8 cellular contexts compared by ENCODE assay signal in the genomic region with DNA sequence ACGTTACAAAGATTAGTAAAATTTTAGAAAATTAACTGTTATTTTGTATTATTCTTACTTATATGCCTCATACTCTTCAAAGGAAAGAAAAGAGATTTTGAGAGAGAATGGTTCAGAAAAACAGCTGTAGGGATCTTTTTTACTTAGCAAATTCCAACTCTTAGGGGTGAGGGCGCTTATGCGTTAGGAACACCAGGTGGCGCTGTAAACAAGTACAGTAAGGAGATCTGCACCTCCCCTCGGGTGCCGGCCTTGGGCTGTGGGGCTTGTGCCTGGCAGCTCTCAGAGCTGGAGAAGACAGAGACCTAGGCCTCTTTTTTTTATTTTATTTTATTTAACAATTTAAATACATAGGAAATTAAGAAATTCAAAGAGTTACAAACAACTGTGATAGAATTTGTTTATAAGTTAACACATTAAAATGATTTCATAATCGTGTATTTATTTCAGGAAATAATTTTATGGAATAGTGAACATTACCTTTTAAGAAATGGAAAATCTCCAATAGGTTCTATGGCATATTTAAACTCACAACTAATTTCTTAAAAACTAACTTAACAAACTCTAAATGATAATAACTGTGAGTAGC. TPM values are rescaled to one million over a fixed set of nuclear protein-coding genes. Genes with fewer than 3 reads are reported as not detected.
DNase-seq lines count a peak whose midpoint lies in the region; ATAC-seq, FAIRE-seq and TF ChIP-seq lines count a peak whose summit lies in the region.

No MANE protein-coding gene starts in this region.

- H3K27me3 Mint-ChIP-seq in activated T-cell treated with anti-CD3 and anti-CD28 coated beads, Interleukin-2, amount 50 U/mL, for 4 hours (ENCODE audit: low read depth): peaks cover 21% of the 10 kb centered on the region

- no peak overlapping the region for H3K4me3 Mint-ChIP-seq in activated T-cell treated with anti-CD3 and anti-CD28 coated beads, Interleukin-2, amount 50 U/mL, for 4 hours

- WGBS in testis, 2 donors: 11 to 13% methylated on average over 7 of the region's 7 CpGs

- H3K27me3 ChIP-seq in neutrophil (peaks cover 27% of the 10 kb centered on the region), testis (no peaks in the 10 kb centered on the region)

- DNase-seq in Daoy (ENCODE audit: low read depth) (peak; percentile 90), KG1 (lab: John Stamatoyannopoulos, UW) (peak; percentile 46), RCC 7860 (ENCODE audit: low spot score) (peak; percentile 67), fibroblast of peridontal ligament (ENCODE audit: extremely low read depth) (peak; percentile 92), testis (peak; percentile 93)
- peak; percentile 65 for DNase-seq in activated T-cell treated with anti-CD3 and anti-CD28 coated beads, Interleukin-2, amount 50 U/mL, for 4 hours

- peak; percentile 83 for FAIRE-seq in RCC 7860 (lab: Jason Lieb, UNC)

- H3K4me3 ChIP-seq in neutrophil (ENCODE audit: low read depth in 1 of 2, low read length in 1 of 2): no peak overlapping the region
- H3K4me3 ChIP-seq in testis: no peak overlapping the region

- H3K27ac ChIP-seq in neutrophil (no peak overlapping the region), testis (no peak overlapping the region)

- ATAC-seq in GM21717 (IDR thresholded peaks at IDR 0.05; ENCODE audit: unreplicated experiment): peak; percentile 94
- ATAC-seq in activated T-cell treated with anti-CD3 and anti-CD28 coated beads, Interleukin-2, amount 50 U/mL, for 4 hours: peak; percentile 87 to 90

- H3K9me3 ChIP-seq in neutrophil: no peaks in the 10 kb centered on the region
- no peaks in the 10 kb centered on the region for H3K9me3 ChIP-seq in testis

- no peak for TF ChIP-seq POLR2A in testis (IDR thresholded peaks at IDR 0.05)

- no peaks in the 10 kb centered on the region for H3K9me3 Mint-ChIP-seq in activated T-cell treated with anti-CD3 and anti-CD28 coated beads, Interleukin-2, amount 50 U/mL, for 4 hours

- H3K4me1 Mint-ChIP-seq in activated T-cell treated with anti-CD3 and anti-CD28 coated beads, Interleukin-2, amount 50 U/mL, for 4 hours (ENCODE audit: low read depth): no peaks in the 10 kb centered on the region

- H3K36me3 Mint-ChIP-seq in activated T-cell treated with anti-CD3 and anti-CD28 coated beads, Interleukin-2, amount 50 U/mL, for 4 hours (ENCODE audit: insufficient read depth): peaks cover 12% of the 10 kb centered on the region

- no peaks in the 10 kb centered on the region for H3K36me3 ChIP-seq in neutrophil
- no peaks in the 10 kb centered on the region for H3K36me3 ChIP-seq in testis (ENCODE audit: low read depth, missing control alignments)

- intact Hi-C loops in testis (cut with DNase I; ENCODE audit: low total_unique reads): loop anchor here (10.0 kb wide), 1 partner anchor 124 kb away; no protein-coding TSS in a partner anchor

- H3K4me1 ChIP-seq in neutrophil (ENCODE audit: control insufficient read depth in 1 of 2, insufficient read depth in 1 of 2, low read depth in 1 of 2, low read length in 1 of 2) (no peaks in the 10 kb centered on the region), testis (no peaks in the 10 kb centered on the region)

- TF ChIP-seq CTCF in neutrophil (IDR thresholded peaks at IDR 0.05) (peak; percentile 53), testis (IDR thresholded peaks at IDR 0.05) (peak; percentile 50 to 94 (median 78))

RNA-seq across cellular contexts. Expression of a gene that starts 32.6 kb away (rescaled TPM):
- total RNA-seq in Daoy (2014; rRNA removed; shearing (Covaris generic)): 14.0 and 15.3 TPM in 2 replicates
- 10 to 100 TPM; 16.9 to 18.6 (median 17.7) TPM for total RNA-seq in activated T-cell treated with anti-CD3 and anti-CD28 coated beads, Interleukin-2, amount 50 U/mL, for 4 hours
- 1 to 10 TPM; 7.1 to 7.7 TPM for total RNA-seq in testis
- 4.0 TPM for polyA plus RNA-seq in testis (ENCODE audit: insufficient read depth, low read depth, low replicate concordance)

RNA-seq across cellular contexts. Expression of a gene that starts 54.4 kb away (rescaled TPM):
- total RNA-seq in Daoy (2014; rRNA removed; shearing (Covaris generic)): not detected in 2 replicates
- under 1 TPM; 0.11 to 0.15 (median 0.13) TPM for total RNA-seq in activated T-cell treated with anti-CD3 and anti-CD28 coated beads, Interleukin-2, amount 50 U/mL, for 4 hours
- total RNA-seq in testis: 10 to 100 TPM in 1 of 2 donors, 1 to 10 TPM in 1; 8.7 to 19.2 TPM
- 8.2 TPM for polyA plus RNA-seq in testis (ENCODE audit: insufficient read depth, low read depth, low replicate concordance)
